8 cellular contexts compared by ENCODE assay signal in the genomic region with DNA sequence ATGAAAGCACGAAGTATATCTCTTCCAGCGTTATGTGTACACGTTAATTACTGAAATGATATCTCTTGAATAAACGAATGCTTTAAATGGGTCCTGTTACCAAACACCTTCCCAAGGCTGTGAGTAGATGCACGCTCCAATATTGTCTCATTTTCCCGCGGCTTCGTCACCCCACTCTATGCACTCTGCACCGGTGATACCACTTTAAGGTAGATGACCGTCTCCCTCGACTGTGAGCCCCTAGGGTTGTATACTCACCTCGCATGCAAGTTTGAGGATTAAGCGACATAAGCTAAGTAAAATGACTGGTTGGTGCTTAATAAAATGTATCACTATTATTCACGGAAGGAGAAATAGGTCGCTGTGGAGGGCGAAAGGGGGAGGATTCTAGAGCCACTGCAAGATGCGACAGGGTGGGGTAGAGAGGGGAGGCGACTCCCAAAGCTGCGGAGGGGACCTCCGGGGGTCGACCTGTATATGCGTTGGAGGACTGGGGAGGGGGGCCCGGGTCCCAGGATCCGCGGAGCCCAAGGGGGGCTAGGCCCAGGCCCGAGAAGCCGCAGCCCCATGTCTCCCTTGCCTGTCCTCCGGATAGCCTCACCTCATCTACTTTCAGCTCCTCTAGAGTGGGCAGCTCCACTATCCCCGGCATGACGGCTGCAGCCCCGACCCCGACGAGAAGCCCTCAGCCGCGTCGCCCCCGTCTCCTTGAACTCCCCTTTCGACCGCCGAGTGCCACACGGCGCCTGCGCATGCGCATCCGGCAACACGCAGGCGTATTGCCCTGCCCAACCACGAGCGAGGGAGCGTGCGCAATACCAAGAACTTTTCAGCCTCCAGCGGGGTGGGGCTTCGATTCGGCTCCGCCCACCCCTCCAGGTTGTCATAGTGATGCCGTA. TPM values are rescaled to one million over a fixed set of nuclear protein-coding genes. Genes with fewer than 3 reads are reported as not detected.
DNase-seq lines count a peak whose midpoint lies in the region; ATAC-seq and TF ChIP-seq lines count a peak whose summit lies in the region.

Gene MORN5 (plus strand): TSS at position 883 of the 899 bp plus-strand sequence. CDS start 65 bp downstream, outside the sequence.
Gene NDUFA8 (minus strand): TSS at position 754 of the 899 bp plus-strand sequence. CDS start 102 bp downstream, at position 652.

- BruUV-seq in PC-3 (replicated peaks; lab: Mats Ljungman, UMichigan): TSS peak; percentile 82

- H3K9ac ChIP-seq in PC-3 (ENCODE audit: low read length): peak within 1 kb of the TSS; percentile 96
- peak within 1 kb of the TSS; percentile 94 to 95 for H3K9ac ChIP-seq in mucosa of rectum (ENCODE audit: low read depth in 1 of 2, low read length in 2 of 2)

- no peaks in the 10 kb centered on the region for H3K9me2 ChIP-seq in PC-3 (replicated peaks; ENCODE audit: low read length)

- H3K4me2 ChIP-seq in PC-3 (ENCODE audit: low read length): peak within 1 kb of the TSS; percentile 96

- peaks cover 15% of the 10 kb centered on the region for H3K36me3 Mint-ChIP-seq in activated T-cell treated with anti-CD3 and anti-CD28 coated beads, Interleukin-2, amount 50 U/mL, for 24 hours (ENCODE audit: low read depth)

- WGBS in esophagus, 2 donors: 1% methylated on average over 53 to 56 of the region's 56 CpGs

- H3K4me3 Mint-ChIP-seq in activated T-cell treated with anti-CD3 and anti-CD28 coated beads, Interleukin-2, amount 50 U/mL, for 24 hours: peak within 1 kb of the TSS; percentile 98

- H2AFZ ChIP-seq in PC-3 (ENCODE audit: low read length): peak within 1 kb of the TSS; percentile 91

- H3K4me1 ChIP-seq in PC-3 (ENCODE audit: insufficient read depth, low read length) (0 out of 2 replicates have a peak, but pooled peaks cover 3% of the 10 kb centered on the region), esophagus (ENCODE audit: control insufficient read depth in 2 of 2, insufficient read depth in 2 of 2, low read length in 1 of 2) (peaks cover 0 to 2% of the 10 kb centered on the region in 2 donors), mucosa of rectum (ENCODE audit: control insufficient read depth in 2 of 2, insufficient read depth in 2 of 2, low read length in 2 of 2) (peaks cover 4 to 11% of the 10 kb centered on the region in 2 donors)

- H3K27me3 ChIP-seq in PC-3 (ENCODE audit: low read length) (no peaks in the 10 kb centered on the region), esophagus (ENCODE audit: control insufficient read depth in 1 of 2, insufficient read depth in 2 of 2, low read length in 2 of 2) (no peaks in the 10 kb centered on the region), mucosa of rectum (ENCODE audit: control insufficient read depth in 2 of 2, insufficient read depth in 2 of 2, low read length in 2 of 2) (no peaks in the 10 kb centered on the region)

- DNase-seq in DMS53 treated with DMSO at 0.1 percent for 48 hours (lab: John Stamatoyannopoulos, UW; ENCODE audit: unreplicated experiment) (peak; percentile 92), PC-3 (peak; percentile 94)
- DNase-seq in Jurkat, Clone E6-1 (ENCODE audit: low read depth, low spot score): peak; percentile 93
- peak; percentile 97 for DNase-seq in activated T-cell treated with anti-CD3 and anti-CD28 coated beads, Interleukin-2, amount 50 U/mL, for 24 hours
- DNase-seq in stimulated activated CD8-positive, alpha-beta memory T cell treated with anti-CD3 and anti-CD28 coated beads, Interleukin-4, amount 100 ng/mL, for 4 hours (ENCODE audit: low read depth in 2 of 2, low spot score in 1 of 2): peak; percentile 85 to 88

- H3K36me3 ChIP-seq in PC-3 (ENCODE audit: low read depth, low read length): no peaks in the 10 kb centered on the region
- no peaks in the 10 kb centered on the region for H3K36me3 ChIP-seq in esophagus (ENCODE audit: control insufficient read depth in 2 of 2, insufficient read depth in 2 of 2, low read length in 1 of 2)
- H3K36me3 ChIP-seq in mucosa of rectum (ENCODE audit: control insufficient read depth in 2 of 2, insufficient read depth in 2 of 2, low read length in 2 of 2): no peaks in the 10 kb centered on the region

- H3F3A ChIP-seq in PC-3 (ENCODE audit: low read length, unreplicated experiment): no peaks in the 10 kb centered on the region

- POLR2A ChIA-PET in PC-3 (lab: Charles Lee; ENCODE audit: unreplicated experiment): interaction anchor here (0.6 kb wide), 1 partner anchor 291 kb away, joined by 3 read pairs; no protein-coding TSS in a partner anchor

- 0 out of 2 replicates have a peak, but pooled peaks cover 5% of the 10 kb centered on the region for H3K9me3 ChIP-seq in PC-3 (ENCODE audit: low read length)
- H3K9me3 ChIP-seq in esophagus (ENCODE audit: control insufficient read depth in 2 of 2, insufficient read depth in 1 of 2, low read depth in 1 of 2, low read length in 1 of 2): no peaks in the 10 kb centered on the region
- no peaks in the 10 kb centered on the region for H3K9me3 ChIP-seq in mucosa of rectum (ENCODE audit: control insufficient read depth in 2 of 2, low read length in 2 of 2)

- ATAC-seq in GM21717 (IDR thresholded peaks at IDR 0.05; ENCODE audit: unreplicated experiment) (peak; percentile 90), PC-3 (peak; percentile 98)

- no peak for TF ChIP-seq CTCF in PC-3 (conservative IDR thresholded peaks at IDR 0.05; ENCODE audit: low read depth, low read length)

- H4K20me1 ChIP-seq in PC-3 (ENCODE audit: low read length): 0 out of 2 replicates have a peak, but pooled peaks cover 5% of the 10 kb centered on the region

- intact Hi-C loops in PC-3 (cut with micrococcal nuclease): no loop called here

- peak within 1 kb of the TSS; percentile 98 for H3K27ac Mint-ChIP-seq in activated T-cell treated with anti-CD3 and anti-CD28 coated beads, Interleukin-2, amount 50 U/mL, for 24 hours

- peaks cover 14% of the 10 kb centered on the region for H3K27me3 Mint-ChIP-seq in activated T-cell treated with anti-CD3 and anti-CD28 coated beads, Interleukin-2, amount 50 U/mL, for 24 hours

- CTCF ChIA-PET in PC-3 (lab: Charles Lee): interaction anchor here (1.5 kb wide), 1 partner anchor 34 kb away, joined by 4 read pairs; no protein-coding TSS in a partner anchor

- peaks cover 50% of the 10 kb centered on the region for H3K79me2 ChIP-seq in PC-3 (ENCODE audit: low read length)

- H3K4me3 ChIP-seq in Jurkat, Clone E6-1 (ENCODE audit: low read length): peak within 1 kb of the TSS; percentile 75
- H3K4me3 ChIP-seq in PC-3 (ENCODE audit: low read length) (peak within 1 kb of the TSS; percentile 100), esophagus (ENCODE audit: low read depth in 1 of 2, low read length in 2 of 2) (peak within 1 kb of the TSS; percentile 94 to 99), mucosa of rectum (ENCODE audit: low read length in 2 of 2) (peak within 1 kb of the TSS; percentile 89 to 97)

- H3K4me1 Mint-ChIP-seq in activated T-cell treated with anti-CD3 and anti-CD28 coated beads, Interleukin-2, amount 50 U/mL, for 24 hours (ENCODE audit: low read depth): peaks cover 39% of the 10 kb centered on the region

- H3K9me3 Mint-ChIP-seq in activated T-cell treated with anti-CD3 and anti-CD28 coated beads, Interleukin-2, amount 50 U/mL, for 24 hours: peaks cover 6% of the 10 kb centered on the region

- peak within 1 kb of the TSS; percentile 57 for H3K27ac ChIP-seq in PC-3 (ENCODE audit: low read length)
- H3K27ac ChIP-seq in esophagus (ENCODE audit: low read depth in 2 of 2, low read length in 1 of 2): peak within 1 kb of the TSS; percentile 69 to 92
- peak within 1 kb of the TSS; percentile 65 to 80 for H3K27ac ChIP-seq in mucosa of rectum (ENCODE audit: low read depth in 2 of 2, low read length in 2 of 2)

RNA-seq across cellular contexts. Expression of gene MORN5, which starts in this region (rescaled TPM):
- not detected for polyA plus RNA-seq in Jurkat, Clone E6-1 (2012; ENCODE audit: insufficient read depth, insufficient read length)
- total RNA-seq in PC-3 (2014; rRNA removed): not detected in 2 replicates
- polyA plus RNA-seq in esophagus: 1 to 10 TPM in 1 of 2 donors, under 1 TPM in 1; 0.69 to 2.3 TPM

RNA-seq across cellular contexts. Expression of gene NDUFA8, which starts in this region (rescaled TPM):
- 130 TPM for polyA plus RNA-seq in Jurkat, Clone E6-1 (2012; ENCODE audit: insufficient read depth, insufficient read length)
- total RNA-seq in PC-3 (2014; rRNA removed): 67.5 and 71.4 TPM in 2 replicates
- polyA plus RNA-seq in esophagus: 10 to 100 TPM; 66.1 to 82.7 TPM

Comparison
In these comparisons a context has a peak if more than half of its experiments do, and no peak if none do; other contexts are left out.
1. Peak in every context shown above with its lines: DNase-seq, ATAC-seq, H3K4me3 ChIP-seq and H3K27ac ChIP-seq.